Comparison of ENCODE assay signal across 1 cellular context in genomic region chr6:137911675-137912158, GRCh38.
TF ChIP-seq lines count a peak whose summit lies in the region.

No MANE protein-coding gene starts in this region.

TF ChIP-seq in GM12878, 131 proteins besides CTCF, POLR2A, EP300 and RAD21 (continued from another document):
- TF ChIP-seq E4F1 (IDR thresholded peaks at IDR 0.05; ENCODE audit: borderline replicate concordance, partially characterized antibody) = no peak
- TF ChIP-seq PKNOX1 (IDR thresholded peaks at IDR 0.05) = peak; percentile 71
- 0 out of 2 replicates have a peak, but pooled peaks have one; percentile 1 for TF ChIP-seq FOXM1 (IDR thresholded peaks at IDR 0.05; ENCODE audit: low read depth, low read length)
- TF ChIP-seq ZNF384 (IDR thresholded peaks at IDR 0.05; ENCODE audit: borderline replicate concordance, low read depth, low read length) = peak; percentile 16; the same call in 1 of the 2 replicates
- peak; percentile 57; the same call in 1 of the 2 replicates for TF ChIP-seq RELB (IDR thresholded peaks at IDR 0.05; ENCODE audit: low read depth)
- TF ChIP-seq IKZF1 (conservative IDR thresholded peaks at IDR 0.05) = peak; percentile 52
- TF ChIP-seq MLLT1 (IDR thresholded peaks at IDR 0.05) = peak; percentile 64; the same call in 1 of the 2 replicates
- TF ChIP-seq MAX (IDR thresholded peaks at IDR 0.05; ENCODE audit: low read depth, low read length) = peak; percentile 56
- TF ChIP-seq TCF12 (IDR thresholded peaks at IDR 0.05; ENCODE audit: low read depth, low read length) = peak; percentile 59; the same call in 1 of the 2 replicates
- TF ChIP-seq MXI1 (IDR thresholded peaks at IDR 0.05; ENCODE audit: low read depth, low read length) = no peak; the same call in 1 of the 2 replicates
- 0 out of 2 replicates have a peak, but pooled peaks have one; percentile 47 for TF ChIP-seq YY1 (IDR thresholded peaks at IDR 0.05; ENCODE audit: low read depth, low read length)
- TF ChIP-seq ZBED1 (IDR thresholded peaks at IDR 0.05; ENCODE audit: borderline replicate concordance) = peak; percentile 63
- TF ChIP-seq IRF4 (IDR thresholded peaks at IDR 0.05; ENCODE audit: low read depth, low read length) = no peak
- peak; percentile 61; the same call in 1 of the 2 replicates for TF ChIP-seq CBX5 (IDR thresholded peaks at IDR 0.05; ENCODE audit: low read depth)
- TF ChIP-seq NR2F1 (conservative IDR thresholded peaks at IDR 0.05) = 0 out of 2 replicates have a peak, but pooled peaks have one; percentile 39
- 0 out of 2 replicates have a peak, but pooled peaks have one; percentile 16 for TF ChIP-seq RFX5 (IDR thresholded peaks at IDR 0.05; ENCODE audit: low read depth, low read length)
- TF ChIP-seq BCL3 (IDR thresholded peaks at IDR 0.05; ENCODE audit: borderline replicate concordance, insufficient read depth, low read depth, low read length, poor library complexity, severe bottlenecking) = no peak
- TF ChIP-seq SKIL (IDR thresholded peaks at IDR 0.05; ENCODE audit: low read depth, poor library complexity, severe bottlenecking) = peak; percentile 90
- TF ChIP-seq NFIC (IDR thresholded peaks at IDR 0.05; ENCODE audit: low read depth, low read length) = peak; percentile 49; the same call in 1 of the 2 replicates
- peak; percentile 57 for TF ChIP-seq NBN (IDR thresholded peaks at IDR 0.05)
- no peak for TF ChIP-seq POU2F2 (IDR thresholded peaks at IDR 0.05; ENCODE audit: borderline replicate concordance, low read depth, low read length)
- TF ChIP-seq CHD2 (IDR thresholded peaks at IDR 0.05; ENCODE audit: borderline replicate concordance, low read depth, low read length) = peak; percentile 13; the same call in 1 of the 2 replicates
- TF ChIP-seq NRF1 (conservative IDR thresholded peaks at IDR 0.05; ENCODE audit: low read depth, low read length) = no peak
- TF ChIP-seq LARP7 (IDR thresholded peaks at IDR 0.05) = 0 out of 2 replicates have a peak, but pooled peaks have one; percentile 23
- TF ChIP-seq SMC3 (IDR thresholded peaks at IDR 0.05; ENCODE audit: borderline replicate concordance, low read length) = no peak
- peak; percentile 40; the same call in 1 of the 2 replicates for TF ChIP-seq POLR2AphosphoS5 (IDR thresholded peaks at IDR 0.05; ENCODE audit: low read length)
- TF ChIP-seq RUNX3 (IDR thresholded peaks at IDR 0.05; ENCODE audit: low read length) = peak; percentile 30; the same call in 1 of the 2 replicates
- peak; percentile 28; the same call in 1 of the 2 replicates for TF ChIP-seq HDGF (IDR thresholded peaks at IDR 0.05)
- no peak for TF ChIP-seq SMAD5 (IDR thresholded peaks at IDR 0.05; ENCODE audit: low read depth)
- peak; percentile 43; the same call in 1 of the 2 replicates for TF ChIP-seq GATAD2B (conservative IDR thresholded peaks at IDR 0.05; ENCODE audit: low read depth)
